Comparison of ENCODE assay signal across 24 cellular contexts in the genomic region with DNA sequence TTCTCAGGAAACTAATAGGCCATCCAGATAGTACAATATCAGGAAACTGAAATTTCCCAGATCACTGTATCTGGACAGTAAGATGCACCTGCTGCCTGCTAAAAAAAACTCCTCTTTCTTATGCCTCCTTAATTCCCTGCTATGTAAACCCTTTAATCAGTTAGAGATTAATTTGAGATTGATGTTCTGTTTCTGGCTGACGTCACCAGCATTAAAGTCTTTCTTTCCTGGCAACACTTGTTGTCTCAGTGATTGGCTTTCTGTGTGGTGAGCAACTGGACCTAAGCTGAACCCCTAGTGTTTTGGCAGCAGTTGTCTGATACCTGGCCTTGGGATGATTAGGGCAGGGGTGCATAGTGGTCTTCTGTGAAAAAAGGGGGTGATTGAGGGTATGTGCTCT.
"Had no signal": no experiment of that assay in that cellular context is flagged by ENCODE, and none has a peak within 500 bp of the region (broad histone marks: within the 10 kb centered on the region; RNA-seq: fewer than 3 reads in every experiment).

No MANE protein-coding gene starts in this region.

- H3K36me3 ChIP-seq: ovary, sigmoid colon, spleen, suprapubic skin, thoracic aorta, tibial artery, upper lobe of right lung had no signal

- ATAC-seq: left cardiac atrium; left lobe of liver; left ventricle myocardium superior; naive thymus-derived CD4-positive, alpha-beta T cell; natural killer cell treated with Interleukin-12 subunit alpha and Interleukin-12 subunit beta and Interleukin-15 and Interleukin-18, amount 100 ng/mL, for 72 hours; right cardiac atrium; stimulated activated effector memory CD8-positive, alpha-beta T cell treated with anti-CD3 and anti-CD28 coated beads, Interleukin-12 subunit alpha, Interleukin-12 subunit beta, amount 100 ng/mL, for 72 hours; upper lobe of right lung had no signal

- H3K27ac ChIP-seq: ovary, sigmoid colon, spleen, suprapubic skin, thoracic aorta, tibial artery, upper lobe of right lung had no signal

- H3K27me3 ChIP-seq: ovary, sigmoid colon, spleen, suprapubic skin, tibial artery, upper lobe of right lung had no signal

- DNase-seq: hippocampal formation; kidney glomerular epithelial cell; left cardiac atrium; left ventricle myocardium superior; mesendoderm; naive thymus-derived CD4-positive, alpha-beta T cell; ovary; right cardiac atrium; sigmoid colon; small intestine; spleen; stimulated activated CD4-positive, alpha-beta T cell treated with anti-CD3 and anti-CD28 coated beads, Interleukin-4, amount 100 ng/mL, for 24 hours; stimulated activated naive CD4-positive, alpha-beta T cell; tibial artery; trophoblast cell; upper lobe of right lung had no signal

- H3K4me3 ChIP-seq: lung, ovary, sigmoid colon, spleen, suprapubic skin, thoracic aorta, tibial artery, upper lobe of right lung had no signal

- H3K9me3 ChIP-seq: ovary had no signal

- H3K4me1 ChIP-seq: sigmoid colon, spleen, suprapubic skin, tibial artery, upper lobe of right lung had no signal

- FAIRE-seq: keratinocyte, small intestine, urothelium cell line had no signal
